In the genomic region with DNA sequence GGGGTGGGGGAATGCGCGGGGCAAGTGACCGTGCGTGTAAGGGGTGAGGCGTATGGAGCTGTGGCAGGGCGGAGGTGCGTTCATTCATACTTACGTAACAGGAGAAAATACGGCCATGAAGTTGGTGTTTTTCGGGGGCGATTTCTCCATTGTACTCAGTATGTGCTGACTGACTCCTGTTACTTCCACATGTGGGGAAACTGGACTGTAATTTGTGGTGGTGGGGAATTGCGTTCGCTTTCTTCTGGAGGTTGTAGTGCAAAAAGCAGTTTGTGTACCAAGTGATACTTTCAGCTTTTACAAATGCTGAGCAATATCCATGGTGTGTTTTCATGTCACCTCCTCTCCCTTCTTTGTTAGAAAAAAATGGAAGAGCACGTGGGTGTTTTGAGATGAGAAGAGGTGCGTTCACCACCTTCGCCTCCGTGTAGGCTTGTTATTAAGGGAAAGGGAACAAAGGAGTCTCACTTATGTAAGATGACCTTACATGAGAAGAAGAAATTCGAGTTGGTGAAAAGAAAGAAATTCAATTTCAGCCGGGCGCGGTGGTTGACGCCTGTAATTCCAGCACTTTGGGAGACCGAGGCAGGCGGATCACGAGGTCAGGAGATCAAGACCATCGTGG, we compare ENCODE assay signal across 8 cellular contexts.
A peak's percentile ranks its signal among the peaks of the same experiment; 100 is the strongest.
DNase-seq lines count a peak whose midpoint lies in the region; ATAC-seq and TF ChIP-seq lines count a peak whose summit lies in the region.
"Not testable (repeated sequence)": the region's sequence is repeated elsewhere in the genome, so short reads cannot be mapped to it uniquely, and the experiment has no call there.

No MANE protein-coding gene starts in this region.

- peak; percentile 51 for ATAC-seq in GM21447 (IDR thresholded peaks at IDR 0.05; ENCODE audit: unreplicated experiment)
- ATAC-seq in activated CD4-positive, alpha-beta T cell treated with anti-CD3 and anti-CD28 coated beads for 36 hours: peak; percentile 91

- intact Hi-C loops in activated CD4-positive, alpha-beta T cell treated with anti-CD3 and anti-CD28 coated beads for 36 hours (cut with DNase I, micrococcal nuclease); MCF 10A (cut with micrococcal nuclease): not testable (repeated sequence)

- not testable (repeated sequence) for H3K36me3 ChIP-seq in liver (ENCODE audit: control insufficient read depth in 4 of 4, insufficient read depth in 3 of 4, low read depth in 1 of 4, low read length in 3 of 4)

- TF ChIP-seq RAD21 in liver (IDR thresholded peaks at IDR 0.05): not testable (repeated sequence)

- not testable (repeated sequence) for H3K9ac ChIP-seq in liver (ENCODE audit: low read depth in 1 of 2, low read length in 2 of 2)

- DNase-seq in AG08395 (ENCODE audit: low spot score) (peak; percentile 0), NCI-H1930 (lab: John Stamatoyannopoulos, UW) (peak; percentile 13 to 62), MCF 10A (ENCODE audit: unreplicated experiment) (peak; percentile 95), fibroblast of the conjunctiva (ENCODE audit: low read depth) (peak; percentile 78), retina (peak; percentile 64)
- DNase-seq in activated CD4-positive, alpha-beta T cell treated with anti-CD3 and anti-CD28 coated beads for 36 hours: peak; percentile 57

- WGBS in liver: 20% methylated on average over 26 of the region's 26 CpGs

- TSS peak; percentile 100 for BruUV-seq in MCF 10A (replicated peaks; lab: Mats Ljungman, UMichigan)

- POLR2A ChIA-PET in activated CD4-positive, alpha-beta T cell treated with anti-CD3 and anti-CD28 coated beads for 36 hours (lab: Charles Lee): interaction anchor here (0.7 to 1.2 kb wide), 2 partner anchors 23 to 33 kb away, joined by 4 to 7 read pairs; no protein-coding TSS in a partner anchor
- POLR2A ChIA-PET in MCF 10A (lab: Yijun Ruan, JAX): interaction anchor here (1.1 kb wide), 1 partner anchor 33 kb away, joined by 3 read pairs; no protein-coding TSS in a partner anchor

- not testable (repeated sequence) for H3K9me3 Mint-ChIP-seq in activated CD4-positive, alpha-beta T cell treated with anti-CD3 and anti-CD28 coated beads for 36 hours (ENCODE audit: low read depth); MCF 10A (ENCODE audit: unreplicated experiment)

- not testable (repeated sequence) for H3K4me1 ChIP-seq in liver (ENCODE audit: control insufficient read depth in 4 of 4, insufficient read depth in 4 of 4, low read length in 3 of 4)

- H3K27me3 Mint-ChIP-seq in activated CD4-positive, alpha-beta T cell treated with anti-CD3 and anti-CD28 coated beads for 36 hours; MCF 10A (ENCODE audit: insufficient read depth, unreplicated experiment): not testable (repeated sequence)

- H3K36me3 Mint-ChIP-seq in activated CD4-positive, alpha-beta T cell treated with anti-CD3 and anti-CD28 coated beads for 36 hours (ENCODE audit: low read depth); MCF 10A (ENCODE audit: insufficient read depth, unreplicated experiment): not testable (repeated sequence)

- peak overlapping the region; percentile 69 to 77 for H3K27ac ChIP-seq in liver (ENCODE audit: low read depth in 1 of 2, low read length in 2 of 2)

- not testable (repeated sequence) for TF ChIP-seq CTCF in MCF 10A (IDR thresholded peaks at IDR 0.05; ENCODE audit: unreplicated experiment); liver (IDR thresholded peaks at IDR 0.05; ENCODE audit: low read depth, low read length, missing input control)

- peak overlapping the region; percentile 84 for H3K27ac Mint-ChIP-seq in activated CD4-positive, alpha-beta T cell treated with anti-CD3 and anti-CD28 coated beads for 36 hours
- peak overlapping the region; percentile 100 for H3K27ac Mint-ChIP-seq in MCF 10A (ENCODE audit: low read depth, unreplicated experiment)

- not testable (repeated sequence) for H3K4me1 Mint-ChIP-seq in activated CD4-positive, alpha-beta T cell treated with anti-CD3 and anti-CD28 coated beads for 36 hours
- peaks cover 12% of the 10 kb centered on the region for H3K4me1 Mint-ChIP-seq in MCF 10A (ENCODE audit: insufficient read depth, unreplicated experiment)

- not testable (repeated sequence) for H3K4me3 ChIP-seq in liver (ENCODE audit: low read depth in 1 of 3, low read length in 3 of 3)

- not testable (repeated sequence) for H3K9me3 ChIP-seq in liver (ENCODE audit: control insufficient read depth in 4 of 4, low read length in 3 of 4)

- H3K27me3 ChIP-seq in liver (ENCODE audit: control insufficient read depth in 4 of 4, insufficient read depth in 4 of 4, low read length in 3 of 4): not testable (repeated sequence)

- CTCF ChIA-PET in activated CD4-positive, alpha-beta T cell treated with anti-CD3 and anti-CD28 coated beads for 36 hours (lab: Charles Lee); MCF 10A (lab: Yijun Ruan, JAX): not testable (repeated sequence)

- H3K4me3 Mint-ChIP-seq in activated CD4-positive, alpha-beta T cell treated with anti-CD3 and anti-CD28 coated beads for 36 hours: peak overlapping the region; percentile 64
- peak overlapping the region; percentile 76 for H3K4me3 Mint-ChIP-seq in MCF 10A (ENCODE audit: unreplicated experiment)

TF ChIP-seq in liver, 16 proteins besides CTCF, POLR2A, EP300 and RAD21:
- TF ChIP-seq HNF4A (conservative IDR thresholded peaks at IDR 0.05) (peak in 1 of 2 donors; percentile 36), YY1 (IDR thresholded peaks at IDR 0.05) (peak; percentile 59), SP1 (IDR thresholded peaks at IDR 0.05) (peak; percentile 16), RXRA (IDR thresholded peaks at IDR 0.05) (peak in 1 of 2 donors; percentile 24), JUND (IDR thresholded peaks at IDR 0.05) (peak in 1 of 2 donors; percentile 9)
- TF ChIP-seq, protein P1, sequence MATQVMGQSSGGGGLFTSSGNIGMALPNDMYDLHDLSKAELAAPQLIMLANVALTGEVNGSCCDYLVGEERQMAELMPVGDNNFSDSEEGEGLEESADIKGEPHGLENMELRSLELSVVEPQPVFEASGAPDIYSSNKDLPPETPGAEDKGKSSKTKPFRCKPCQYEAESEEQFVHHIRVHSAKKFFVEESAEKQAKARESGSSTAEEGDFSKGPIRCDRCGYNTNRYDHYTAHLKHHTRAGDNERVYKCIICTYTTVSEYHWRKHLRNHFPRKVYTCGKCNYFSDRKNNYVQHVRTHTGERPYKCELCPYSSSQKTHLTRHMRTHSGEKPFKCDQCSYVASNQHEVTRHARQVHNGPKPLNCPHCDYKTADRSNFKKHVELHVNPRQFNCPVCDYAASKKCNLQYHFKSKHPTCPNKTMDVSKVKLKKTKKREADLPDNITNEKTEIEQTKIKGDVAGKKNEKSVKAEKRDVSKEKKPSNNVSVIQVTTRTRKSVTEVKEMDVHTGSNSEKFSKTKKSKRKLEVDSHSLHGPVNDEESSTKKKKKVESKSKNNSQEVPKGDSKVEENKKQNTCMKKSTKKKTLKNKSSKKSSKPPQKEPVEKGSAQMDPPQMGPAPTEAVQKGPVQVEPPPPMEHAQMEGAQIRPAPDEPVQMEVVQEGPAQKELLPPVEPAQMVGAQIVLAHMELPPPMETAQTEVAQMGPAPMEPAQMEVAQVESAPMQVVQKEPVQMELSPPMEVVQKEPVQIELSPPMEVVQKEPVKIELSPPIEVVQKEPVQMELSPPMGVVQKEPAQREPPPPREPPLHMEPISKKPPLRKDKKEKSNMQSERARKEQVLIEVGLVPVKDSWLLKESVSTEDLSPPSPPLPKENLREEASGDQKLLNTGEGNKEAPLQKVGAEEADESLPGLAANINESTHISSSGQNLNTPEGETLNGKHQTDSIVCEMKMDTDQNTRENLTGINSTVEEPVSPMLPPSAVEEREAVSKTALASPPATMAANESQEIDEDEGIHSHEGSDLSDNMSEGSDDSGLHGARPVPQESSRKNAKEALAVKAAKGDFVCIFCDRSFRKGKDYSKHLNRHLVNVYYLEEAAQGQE (IDR thresholded peaks at IDR 0.05): peak; percentile 45
- TF ChIP-seq, protein P2, sequence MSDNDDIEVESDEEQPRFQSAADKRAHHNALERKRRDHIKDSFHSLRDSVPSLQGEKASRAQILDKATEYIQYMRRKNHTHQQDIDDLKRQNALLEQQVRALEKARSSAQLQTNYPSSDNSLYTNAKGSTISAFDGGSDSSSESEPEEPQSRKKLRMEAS (IDR thresholded peaks at IDR 0.05): peak; percentile 13
- TF ChIP-seq, protein P3, sequence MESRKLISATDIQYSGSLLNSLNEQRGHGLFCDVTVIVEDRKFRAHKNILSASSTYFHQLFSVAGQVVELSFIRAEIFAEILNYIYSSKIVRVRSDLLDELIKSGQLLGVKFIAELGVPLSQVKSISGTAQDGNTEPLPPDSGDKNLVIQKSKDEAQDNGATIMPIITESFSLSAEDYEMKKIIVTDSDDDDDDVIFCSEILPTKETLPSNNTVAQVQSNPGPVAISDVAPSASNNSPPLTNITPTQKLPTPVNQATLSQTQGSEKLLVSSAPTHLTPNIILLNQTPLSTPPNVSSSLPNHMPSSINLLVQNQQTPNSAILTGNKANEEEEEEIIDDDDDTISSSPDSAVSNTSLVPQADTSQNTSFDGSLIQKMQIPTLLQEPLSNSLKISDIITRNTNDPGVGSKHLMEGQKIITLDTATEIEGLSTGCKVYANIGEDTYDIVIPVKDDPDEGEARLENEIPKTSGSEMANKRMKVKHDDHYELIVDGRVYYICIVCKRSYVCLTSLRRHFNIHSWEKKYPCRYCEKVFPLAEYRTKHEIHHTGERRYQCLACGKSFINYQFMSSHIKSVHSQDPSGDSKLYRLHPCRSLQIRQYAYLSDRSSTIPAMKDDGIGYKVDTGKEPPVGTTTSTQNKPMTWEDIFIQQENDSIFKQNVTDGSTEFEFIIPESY (IDR thresholded peaks at IDR 0.05): peak; percentile 44

Comparison
In these comparisons a context has a peak if more than half of its experiments do, and no peak if none do; other contexts are left out.
1. DNase-seq: peak in every context shown above with its lines; median percentile 95 in MCF 10A; 78 in fibroblast of the conjunctiva; 64 in retina; 57 in activated CD4-positive, alpha-beta T cell treated with anti-CD3 and anti-CD28 coated beads for 36 hours; 38 in NCI-H1930; 0 in AG08395.